Comparison of ENCODE assay signal across 12 cellular contexts in genomic region chr11:10327254-10327653, GRCh38. TPM values are rescaled to one million over a fixed set of nuclear protein-coding genes. Genes with fewer than 3 reads are reported as not detected.
A peak's percentile ranks its signal among the peaks of the same experiment; 100 is the strongest.
DNase-seq lines count a peak whose midpoint lies in the region; ATAC-seq and TF ChIP-seq lines count a peak whose summit lies in the region.
"Had no signal": no experiment of that assay in that cellular context is flagged by ENCODE, and none has a peak within 500 bp of the region (broad histone marks: within the 10 kb centered on the region; RNA-seq: fewer than 3 reads in every experiment).

No MANE protein-coding gene starts in this region.

- no peak overlapping the region for H3K9ac ChIP-seq in mesendoderm (ENCODE audit: low read length)

- H3K4me1 ChIP-seq in Panc1 (ENCODE audit: control insufficient read depth, insufficient read depth, low read length) (peaks cover 53% of the 10 kb centered on the region), esophagus squamous epithelium (peaks cover 0 to 68% (median 42%) of the 10 kb centered on the region in 3 donors), mesendoderm (ENCODE audit: control insufficient read depth, low read depth, low read length) (peaks cover 8% of the 10 kb centered on the region)

- H3K56ac ChIP-seq in mesendoderm (ENCODE audit: low read length), result no peak overlapping the region

- no peaks in the 10 kb centered on the region for H3K79me1 ChIP-seq in mesendoderm (ENCODE audit: low read length)

- H2BK5ac ChIP-seq in mesendoderm (ENCODE audit: low read length), result no peak overlapping the region

- H3K4me2 ChIP-seq in mesendoderm (ENCODE audit: low read length), result no peak overlapping the region
- H3K4me2 ChIP-seq: GM23338 had no signal

- DNase-seq in AG10803 (ENCODE audit: low read depth) (peak; percentile 57), Panc1 (ENCODE audit: low read depth, low spot score) (no peak), esophagus squamous epithelium (lab: John Stamatoyannopoulos, UW) (no peak), mesendoderm (no peak), GM13976 (ENCODE audit: low spot score) (no peak)
- DNase-seq in activated CD4-positive, alpha-beta T cell treated with anti-CD3 and anti-CD28 coated beads, Interleukin-2, amount 50 U/mL, for 4 hours, result no peak
- DNase-seq: activated CD4-positive, alpha-beta T cell treated with anti-CD3 and anti-CD28 coated beads, Interleukin-2, amount 10 ng/mL, durations not matched to agents 24 days and 14 days; activated effector memory CD4-positive, alpha-beta T cell treated with anti-CD3 and anti-CD28 coated beads, Interleukin-2, amount 50 U/mL, for 16 hours; naive thymus-derived CD4-positive, alpha-beta T cell had no signal

- H3K4me3 ChIP-seq in AG10803 (ENCODE audit: low read length), result no peak overlapping the region
- no peak overlapping the region for H3K4me3 ChIP-seq in Panc1 (ENCODE audit: low read depth in 2 of 2, low read length in 2 of 2)
- no peak overlapping the region for H3K4me3 ChIP-seq in esophagus squamous epithelium
- no peak overlapping the region for H3K4me3 ChIP-seq in mesendoderm (ENCODE audit: low read length)
- H3K4me3 ChIP-seq: GM23338 had no signal

- no peak overlapping the region for H2BK120ac ChIP-seq in mesendoderm (ENCODE audit: low read depth, low read length)

- in situ Hi-C loops in Panc1 (cut with HindIII; ENCODE audit: low pct_unique_long_range_greater_than_20kb, low sequenced_read_pairs) (no loop called here), GM13976 (cut with MboI; ENCODE audit: low sequenced_read_pairs, unreplicated experiment) (loop anchor here (10.0 kb wide), 1 partner anchor 572 kb away; no protein-coding TSS in a partner anchor)

- no TSS peak for BruUV-seq in Panc1 (replicated peaks; lab: Mats Ljungman, UMichigan)

- CTCF ChIA-PET in Panc1 (lab: Charles Lee), result interaction anchor here (0.6 kb wide), 1 partner anchor 801 kb away, joined by 3 read pairs; no protein-coding TSS in a partner anchor

- H4K5ac ChIP-seq in mesendoderm (ENCODE audit: low read length), result no peak overlapping the region

- no peak overlapping the region for H4K8ac ChIP-seq in mesendoderm (ENCODE audit: low read depth, low read length)

- POLR2A ChIA-PET in Panc1 (lab: Charles Lee), result interaction anchor here (0.5 kb wide), 1 partner anchor 390 kb away, joined by 3 read pairs; no protein-coding TSS in a partner anchor

- no peaks in the 10 kb centered on the region for H3K79me2 ChIP-seq in mesendoderm (ENCODE audit: control insufficient read depth, insufficient read depth, low read length)

- H3K36me3 ChIP-seq in Panc1 (ENCODE audit: control insufficient read depth, insufficient read depth, low read length) (no peaks in the 10 kb centered on the region), esophagus squamous epithelium (no peaks in the 10 kb centered on the region), mesendoderm (ENCODE audit: control insufficient read depth, insufficient read depth, low read length) (no peaks in the 10 kb centered on the region)

- ATAC-seq in Panc1 (no peak), GM19395 (IDR thresholded peaks at IDR 0.05; ENCODE audit: unreplicated experiment) (no peak), GM21529 (IDR thresholded peaks at IDR 0.05; ENCODE audit: unreplicated experiment) (no peak)
- ATAC-seq: GM23338 had no signal

- TF ChIP-seq CTCF in AG10803 (conservative IDR thresholded peaks at IDR 0.05; ENCODE audit: low read length) (no peak), Panc1 (IDR thresholded peaks at IDR 0.05) (no peak), esophagus squamous epithelium (IDR thresholded peaks at IDR 0.05) (no peak), GM13976 (IDR thresholded peaks at IDR 0.05; ENCODE audit: borderline replicate concordance, control extremely low read depth, extremely low read depth, insufficient read depth, missing control alignments) (no peak)

- peak overlapping the region; percentile 90; the same call in 1 of the 2 replicates for H3K27ac ChIP-seq in Panc1 (ENCODE audit: low read length)
- peak overlapping the region in 3 of 4 donors; percentile 61 to 85 (median 77) for H3K27ac ChIP-seq in esophagus squamous epithelium
- no peak overlapping the region for H3K27ac ChIP-seq in mesendoderm (ENCODE audit: low read depth, low read length)

- no peak overlapping the region for H3K18ac ChIP-seq in mesendoderm (ENCODE audit: low read length)

- H3K4ac ChIP-seq in mesendoderm (ENCODE audit: low read depth, low read length), result no peak overlapping the region

- H2AK5ac ChIP-seq in mesendoderm (ENCODE audit: low read length), result no peak overlapping the region

- intact Hi-C loops in Panc1 (cut with micrococcal nuclease; ENCODE audit: unreplicated experiment) (loop anchor here (10.0 kb wide), 1 partner anchor 712 kb away; no protein-coding TSS in a partner anchor), esophagus squamous epithelium (cut with DNase I) (loop anchor here (10.0 kb wide), 1 partner anchor 572 kb away; no protein-coding TSS in a partner anchor)

- no peak overlapping the region for H2BK15ac ChIP-seq in mesendoderm (replicated peaks; ENCODE audit: low read depth)

- H3K27me3 ChIP-seq in Panc1 (ENCODE audit: control insufficient read depth, insufficient read depth, low read length) (no peaks in the 10 kb centered on the region), esophagus squamous epithelium (no peaks in the 10 kb centered on the region), mesendoderm (ENCODE audit: insufficient read depth, low read length, poor library complexity) (no peaks in the 10 kb centered on the region)

- peak overlapping the region; percentile 25 for H3K23ac ChIP-seq in mesendoderm (ENCODE audit: low read length)

- TF ChIP-seq POLR2A in esophagus squamous epithelium (IDR thresholded peaks at IDR 0.05), result no peak

- no peaks in the 10 kb centered on the region for H3K9me3 ChIP-seq in Panc1 (ENCODE audit: control insufficient read depth, insufficient read depth, low read depth, low read length)
- H3K9me3 ChIP-seq in esophagus squamous epithelium, result no peaks in the 10 kb centered on the region

RNA-seq across cellular contexts. Expression of gene ADM, which starts 22.4 kb away (rescaled TPM):
- total RNA-seq in Panc1 (2021; ENCODE audit: unreplicated experiment), result 263 TPM
- 316 TPM for polyA plus RNA-seq in Panc1 (2012; ENCODE audit: insufficient read length)
- 10 to 100 TPM; 14.3 to 69.6 (median 57.7) TPM for total RNA-seq in esophagus squamous epithelium
- polyA plus RNA-seq in mesendoderm (2013, experiment 1 of 2), result 12.6 TPM
- 15.2 TPM for polyA plus RNA-seq in mesendoderm (2013, experiment 2 of 2)
- polyA plus RNA-seq: naive thymus-derived CD4-positive, alpha-beta T cell had no signal

RNA-seq across cellular contexts. Expression of gene SBF2, which starts 33.2 kb away (rescaled TPM):
- total RNA-seq in Panc1 (2021; ENCODE audit: unreplicated experiment) (65.0 TPM), esophagus squamous epithelium (10 to 100 TPM; 20.6 to 48.6 (median 26.0) TPM)
- 30.9 TPM for polyA plus RNA-seq in Panc1 (2012; ENCODE audit: insufficient read length)
- 14.5 TPM for polyA plus RNA-seq in mesendoderm (2013, experiment 1 of 2)
- polyA plus RNA-seq in mesendoderm (2013, experiment 2 of 2), result 15.3 TPM
